ENCODE assay signal across 8 cellular contexts in the genomic region with DNA sequence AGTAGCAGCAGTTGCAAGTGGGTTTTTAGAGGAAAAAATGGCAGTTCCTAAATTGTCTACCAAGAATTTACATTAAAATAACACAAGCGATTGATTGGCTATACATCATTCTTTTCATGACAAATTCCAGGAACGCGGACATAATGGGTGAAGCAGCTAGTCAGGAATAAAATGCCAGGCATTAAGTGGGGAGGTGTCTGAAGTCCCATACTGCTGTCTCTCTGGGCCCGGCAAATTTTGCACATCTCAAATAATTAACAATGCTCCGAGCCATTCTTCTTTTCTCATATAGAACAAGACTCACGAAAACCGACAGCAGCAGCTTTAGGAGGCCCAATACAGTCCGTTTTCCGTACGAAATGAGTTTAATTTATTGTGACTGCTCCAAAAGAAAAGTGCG. TPM values are rescaled to one million over a fixed set of nuclear protein-coding genes. Genes with fewer than 3 reads are reported as not detected.
DNase-seq lines count a peak whose midpoint lies in the region; ATAC-seq and TF ChIP-seq lines count a peak whose summit lies in the region.

No MANE protein-coding gene starts in this region.

- H2BK5ac ChIP-seq in mesenchymal stem cell (ENCODE audit: low read depth, low read length, poor library complexity, severe bottlenecking) = no peak overlapping the region

- TF ChIP-seq CTCF in heart left ventricle (IDR thresholded peaks at IDR 0.05) (no peak), body of pancreas (IDR thresholded peaks at IDR 0.05) (no peak), uterus (IDR thresholded peaks at IDR 0.05) (no peak)

- H3K4me2 ChIP-seq in mesenchymal stem cell (ENCODE audit: low read length, poor library complexity, severe bottlenecking) = peak overlapping the region; percentile 69

- H3K27me3 ChIP-seq in heart left ventricle (no peaks in the 10 kb centered on the region), body of pancreas (no peaks in the 10 kb centered on the region), mesenchymal stem cell (ENCODE audit: control insufficient read depth in 1 of 2, insufficient read depth in 1 of 2, low read length in 2 of 2) (no peaks in the 10 kb centered on the region), uterus (no peaks in the 10 kb centered on the region)

- no peak overlapping the region for H2BK120ac ChIP-seq in mesenchymal stem cell (ENCODE audit: low read depth, low read length)

- no peak overlapping the region for H3K23ac ChIP-seq in mesenchymal stem cell (ENCODE audit: low read length in 2 of 2)

- peaks cover 0 to 39% (median 30%) of the 10 kb centered on the region in 9 donors for H3K36me3 ChIP-seq in heart left ventricle
- peaks cover 0 to 6% of the 10 kb centered on the region in 2 donors for H3K36me3 ChIP-seq in body of pancreas (replicated peaks in 1 of 2; ENCODE audit: insufficient read depth in 1 of 2, low read depth in 2 of 2)
- H3K36me3 ChIP-seq in mesenchymal stem cell (ENCODE audit: control insufficient read depth in 1 of 2, insufficient read depth in 2 of 2, low read depth in 1 of 2, low read length in 2 of 2) = peaks cover 2 to 31% of the 10 kb centered on the region in 2 experiments
- no peaks in the 10 kb centered on the region for H3K36me3 ChIP-seq in uterus

- peak overlapping the region; percentile 98 for H3K9ac ChIP-seq in mesenchymal stem cell (ENCODE audit: low read length)

- peaks cover 2% of the 10 kb centered on the region for H3K79me1 ChIP-seq in mesenchymal stem cell (replicated peaks; ENCODE audit: low read length, poor library complexity, severe bottlenecking)

- H3K9me3 ChIP-seq in heart left ventricle (no peaks in the 10 kb centered on the region), body of pancreas (no peaks in the 10 kb centered on the region), mesenchymal stem cell (ENCODE audit: control insufficient read depth, low read length) (no peaks in the 10 kb centered on the region), uterus (no peaks in the 10 kb centered on the region)

- intact Hi-C loops in heart left ventricle (cut with DNase I) (loop anchor here in 3 of 10 donors (2.0 to 5.0 kb wide), 2 partner anchors 21 to 32 kb away; a partner anchor contains a TSS), Right ventricle myocardium superior (cut with DNase I) (no loop called here), body of pancreas (cut with DNase I) (no loop called here), uterus (cut with DNase I; ENCODE audit: low total_unique reads) (no loop called here)

- 1 to 3% (median 1%) methylated on average over 11 of the region's 11 CpGs for WGBS in heart left ventricle, 4 donors
- WGBS in body of pancreas, 2 donors = 0% methylated on average over 11 of the region's 11 CpGs
- 4% methylated on average over 5 of the region's 11 CpGs for WGBS in mesenchymal stem cell

- H3K4me1 ChIP-seq in heart left ventricle = peaks cover 0 to 56% (median 31%) of the 10 kb centered on the region in 12 donors
- peaks cover 43% of the 10 kb centered on the region for H3K4me1 ChIP-seq in body of pancreas
- H3K4me1 ChIP-seq in mesenchymal stem cell (ENCODE audit: control insufficient read depth, insufficient read depth, low read depth, low read length) = peaks cover 11% of the 10 kb centered on the region
- H3K4me1 ChIP-seq in uterus = peaks cover 11 to 17% of the 10 kb centered on the region in 2 donors

- H3K4ac ChIP-seq in mesenchymal stem cell (ENCODE audit: low read depth in 1 of 2, low read length in 2 of 2) = peak overlapping the region in 1 of 2 experiments; percentile 83

- no peak overlapping the region for H4K91ac ChIP-seq in mesenchymal stem cell (ENCODE audit: low read length)

- H2BK12ac ChIP-seq in mesenchymal stem cell (ENCODE audit: low read length in 2 of 2) = no peak overlapping the region

- peak overlapping the region; percentile 60 to 96 (median 76) for H3K4me3 ChIP-seq in heart left ventricle
- H3K4me3 ChIP-seq in body of pancreas = peak overlapping the region; percentile 66 to 77
- H3K4me3 ChIP-seq in mesenchymal stem cell (ENCODE audit: insufficient read depth in 1 of 2, low read depth in 1 of 2, low read length in 2 of 2) = peak overlapping the region; percentile 65 to 92
- H3K4me3 ChIP-seq in uterus = peak overlapping the region; percentile 76 to 92

- TF ChIP-seq POLR2A in heart left ventricle (IDR thresholded peaks at IDR 0.05) (no peak), body of pancreas (IDR thresholded peaks at IDR 0.05) (no peak), uterus (IDR thresholded peaks at IDR 0.05) (no peak)

- H4K8ac ChIP-seq in mesenchymal stem cell (ENCODE audit: low read length) = no peak overlapping the region

- no peak overlapping the region for H3K14ac ChIP-seq in mesenchymal stem cell (ENCODE audit: low read length in 2 of 2)

- peak overlapping the region; percentile 86 to 99 for H3K18ac ChIP-seq in mesenchymal stem cell (ENCODE audit: low read depth in 1 of 2, low read length in 2 of 2)

- H2AFZ ChIP-seq in mesenchymal stem cell (ENCODE audit: low read depth, low read length) = no peak overlapping the region

- DNase-seq in heart left ventricle (no peak), Right ventricle myocardium superior (no peak), body of pancreas (no peak), mesenchymal stem cell (no peak), uterus (no peak), Kasumi-1 (lab: John Stamatoyannopoulos, UW) (no peak), NCI-H526 treated with DMSO at 0.1 percent for 48 hours (lab: John Stamatoyannopoulos, UW) (no peak)

- ATAC-seq in heart left ventricle (no peak), Right ventricle myocardium superior (ENCODE audit: poor library complexity) (no peak), body of pancreas (no peak), HG03280 (IDR thresholded peaks at IDR 0.05; ENCODE audit: unreplicated experiment) (no peak)

- H2AK5ac ChIP-seq in mesenchymal stem cell (ENCODE audit: low read length, severe bottlenecking) = peak overlapping the region; percentile 72

- H2BK15ac ChIP-seq in mesenchymal stem cell (ENCODE audit: low read depth, poor library complexity, severe bottlenecking) = no peak overlapping the region

- H3K27ac ChIP-seq in heart left ventricle (peak overlapping the region in 11 of 12 donors; percentile 86 to 98 (median 92)), body of pancreas (peak overlapping the region; percentile 83 to 98 (median 94)), mesenchymal stem cell (ENCODE audit: low read length, poor library complexity, severe bottlenecking) (peak overlapping the region; percentile 95), uterus (peak overlapping the region; percentile 86 to 92)

RNA-seq across cellular contexts. Expression of a gene that starts 0.7 kb away (rescaled TPM):
- 100 to 1,000 TPM; 107 to 262 (median 138) TPM for total RNA-seq in heart left ventricle
- 100 to 1,000 TPM; 328 to 512 TPM for polyA plus RNA-seq in heart left ventricle
- 112 TPM for total RNA-seq in Right ventricle myocardium superior
- 100 to 1,000 TPM; 129 to 162 TPM for total RNA-seq in body of pancreas
- 729 TPM for polyA plus RNA-seq in mesenchymal stem cell (2013, experiment 1 of 2)
- polyA plus RNA-seq in mesenchymal stem cell (2013, experiment 2 of 2) = 715 TPM
- 100 to 1,000 TPM in 3 of 4 donors, 10 to 100 TPM in 1; 60.6 to 388 (median 166) TPM for total RNA-seq in uterus

RNA-seq across cellular contexts. Expression of a gene that starts 0.9 kb away (rescaled TPM):
- 10 to 100 TPM; 12.5 to 28.8 (median 16.4) TPM for total RNA-seq in heart left ventricle
- polyA plus RNA-seq in heart left ventricle = 10 to 100 TPM in 1 of 2 donors, 1 to 10 TPM in 1; 6.8 to 28.1 TPM
- 9.4 TPM for total RNA-seq in Right ventricle myocardium superior
- 10 to 100 TPM; 27.5 to 37.6 TPM for total RNA-seq in body of pancreas
- 43.8 TPM for polyA plus RNA-seq in mesenchymal stem cell (2013, experiment 1 of 2)
- polyA plus RNA-seq in mesenchymal stem cell (2013, experiment 2 of 2) = 46.2 TPM
- 10 to 100 TPM; 24.6 to 52.1 (median 32.6) TPM for total RNA-seq in uterus

RNA-seq across cellular contexts. Expression of a gene that starts 15.3 kb away (rescaled TPM):
- total RNA-seq in heart left ventricle = 10 to 100 TPM in 1 of 9 donors, 1 to 10 TPM in 8; 3.6 to 10.0 (median 5.1) TPM
- 1 to 10 TPM; 3.4 to 6.7 TPM for polyA plus RNA-seq in heart left ventricle
- 6.1 TPM for total RNA-seq in Right ventricle myocardium superior
- total RNA-seq in body of pancreas = 10 to 100 TPM; 14.8 to 18.5 TPM
- polyA plus RNA-seq in mesenchymal stem cell (2013, experiment 1 of 2) = 5.2 TPM
- polyA plus RNA-seq in mesenchymal stem cell (2013, experiment 2 of 2) = 6.0 TPM
- 10 to 100 TPM in 2 of 4 donors, 1 to 10 TPM in 2; 3.8 to 18.9 (median 8.8) TPM for total RNA-seq in uterus

RNA-seq across cellular contexts. Expression of a gene that starts 21.0 kb away (rescaled TPM):
- total RNA-seq in heart left ventricle (10 to 100 TPM in 2 of 9 donors, 1 to 10 TPM in 7; 2.5 to 39.6 (median 7.5) TPM), Right ventricle myocardium superior (5.1 TPM), body of pancreas (10 to 100 TPM in 1 of 2 donors, 1 to 10 TPM in 1; 9.6 to 27.0 TPM), uterus (10 to 100 TPM in 2 of 4 donors, 1 to 10 TPM in 2; 1.8 to 16.2 (median 6.8) TPM)
- polyA plus RNA-seq in heart left ventricle = 1 to 10 TPM; 2.1 to 7.1 TPM
- 10.7 TPM for polyA plus RNA-seq in mesenchymal stem cell (2013, experiment 1 of 2)
- polyA plus RNA-seq in mesenchymal stem cell (2013, experiment 2 of 2) = 9.5 TPM

RNA-seq across cellular contexts. Expression of a gene that starts 33.5 kb away (rescaled TPM):
- total RNA-seq in heart left ventricle = 1,000 to 10,000 TPM in 2 of 9 donors, 100 to 1,000 TPM in 7; 507 to 4,598 (median 922) TPM
- 1,000 to 10,000 TPM in 1 of 2 donors, 100 to 1,000 TPM in 1; 914 to 1,431 TPM for polyA plus RNA-seq in heart left ventricle
- 966 TPM for total RNA-seq in Right ventricle myocardium superior
- 1,000 to 10,000 TPM; 1,265 to 2,856 TPM for total RNA-seq in body of pancreas
- polyA plus RNA-seq in mesenchymal stem cell (2013, experiment 1 of 2) = 12,280 TPM
- 12,284 TPM for polyA plus RNA-seq in mesenchymal stem cell (2013, experiment 2 of 2)
- total RNA-seq in uterus = 1,000 to 10,000 TPM; 1,068 to 7,966 (median 2,908) TPM
